Comparison of ENCODE assay signal across 19 cellular contexts in the genomic region with DNA sequence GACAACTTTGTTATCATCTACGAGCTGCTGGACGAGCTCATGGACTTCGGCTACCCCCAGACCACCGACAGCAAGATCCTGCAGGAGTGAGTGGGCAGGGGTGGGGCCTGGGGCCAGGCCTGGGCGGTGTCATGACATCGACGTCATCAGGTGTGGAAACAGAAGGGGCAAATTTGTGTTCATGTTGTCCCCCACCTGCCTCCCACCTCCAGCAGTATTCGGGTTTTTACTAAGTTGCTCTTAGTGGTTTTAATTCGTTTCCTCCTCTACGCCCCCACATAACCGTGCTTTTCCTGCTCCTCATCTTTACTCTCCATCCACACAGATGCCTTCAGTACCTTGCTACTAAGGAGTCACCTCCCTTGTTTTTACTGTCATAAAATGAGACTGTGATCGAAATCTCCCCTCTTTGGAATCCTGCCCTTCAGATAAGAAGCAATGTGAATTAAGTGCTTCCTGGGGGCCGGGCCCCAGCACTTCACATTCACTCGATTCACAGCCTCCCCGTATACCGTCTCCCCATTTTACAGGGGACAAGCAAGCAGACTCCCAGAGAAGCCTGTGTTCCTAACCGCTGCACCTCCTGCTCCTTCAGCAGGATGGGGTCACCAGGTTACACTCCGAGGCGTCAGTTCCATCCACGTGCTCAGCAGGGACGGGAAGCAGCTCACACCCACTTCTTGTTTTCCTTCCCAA. TPM values are rescaled to one million over a fixed set of nuclear protein-coding genes. Genes with fewer than 3 reads are reported as not detected.
A peak's percentile ranks its signal among the peaks of the same experiment; 100 is the strongest.
DNase-seq lines count a peak whose midpoint lies in the region; ATAC-seq and TF ChIP-seq lines count a peak whose summit lies in the region.
"Had no signal": no experiment of that assay in that cellular context is flagged by ENCODE, and none has a peak within 500 bp of the region (broad histone marks: within the 10 kb centered on the region; RNA-seq: fewer than 3 reads in every experiment).

No MANE protein-coding gene starts in this region.

- POLR2A ChIA-PET in OCI-LY7 (lab: Charles Lee): no interaction called here

- H3K36me3 ChIP-seq in sigmoid colon (peaks cover 20 to 85% (median 47%) of the 10 kb centered on the region in 4 donors), OCI-LY7 (ENCODE audit: insufficient read depth, low read length) (peaks cover 86% of the 10 kb centered on the region)

- no peak overlapping the region for H3K4me2 ChIP-seq in OCI-LY7 (ENCODE audit: low read length)
- H3K4me2 ChIP-seq: KMS-11 had no signal

- no peak overlapping the region for H3K4me3 Mint-ChIP-seq in T-helper 1 cell treated with Interleukin-12 subunit alpha and Interleukin-12 subunit beta and Interleukin-4 antibody, amounts not matched to agents 30 μg/mL and 1 μg/mL, for 36 hours
- H3K4me3 Mint-ChIP-seq in activated T-helper 2 cell treated with anti-CD3 and anti-CD28 coated beads, Interferon-gamma antibody, Interleukin-2, Interleukin-4, amounts not matched to agents 10 μg/mL and 5 μg/mL and 100 μg/mL, durations not matched to agents 14 hours and 24 hours and 36 hours (ENCODE audit: low read depth): no peak overlapping the region
- H3K4me3 Mint-ChIP-seq: endodermal cell had no signal

- H3K4me1 Mint-ChIP-seq in T-helper 1 cell treated with Interleukin-12 subunit alpha and Interleukin-12 subunit beta and Interleukin-4 antibody, amounts not matched to agents 30 μg/mL and 1 μg/mL, for 36 hours (ENCODE audit: low read depth): peaks cover 15% of the 10 kb centered on the region
- H3K4me1 Mint-ChIP-seq in activated T-helper 2 cell treated with anti-CD3 and anti-CD28 coated beads, Interferon-gamma antibody, Interleukin-2, Interleukin-4, amounts not matched to agents 10 μg/mL and 5 μg/mL and 100 μg/mL, durations not matched to agents 14 hours and 24 hours and 36 hours (ENCODE audit: low read depth): peaks cover 39% of the 10 kb centered on the region
- H3K4me1 Mint-ChIP-seq: endodermal cell had no signal

- no peak overlapping the region for H2AFZ ChIP-seq in OCI-LY7 (ENCODE audit: low read length)

- peaks cover 12% of the 10 kb centered on the region for H3K79me2 ChIP-seq in OCI-LY7 (ENCODE audit: insufficient read depth, low read depth, low read length)

- H3K27ac Mint-ChIP-seq in T-helper 1 cell treated with Interleukin-12 subunit alpha and Interleukin-12 subunit beta and Interleukin-4 antibody, amounts not matched to agents 30 μg/mL and 1 μg/mL, for 36 hours: peak overlapping the region; percentile 31
- H3K27ac Mint-ChIP-seq in activated T-helper 2 cell treated with anti-CD3 and anti-CD28 coated beads, Interferon-gamma antibody, Interleukin-2, Interleukin-4, amounts not matched to agents 10 μg/mL and 5 μg/mL and 100 μg/mL, durations not matched to agents 14 hours and 24 hours and 36 hours: peak overlapping the region; percentile 67
- H3K27ac Mint-ChIP-seq: endodermal cell had no signal

- no peak for DNase-seq in T-helper 1 cell
- DNase-seq in D341Med (ENCODE audit: low spot score): peak; percentile 9
- no peak for DNase-seq in activated T-helper 2 cell treated with anti-CD3 and anti-CD28 coated beads, Interferon-gamma antibody, Interleukin-2, Interleukin-4, amounts not matched to agents 10 μg/mL and 5 μg/mL and 100 μg/mL, durations not matched to agents 14 hours and 24 hours and 36 hours (ENCODE audit: low spot score)
- peak; percentile 43 for DNase-seq in sigmoid colon
- no peak for DNase-seq in OCI-LY7 (ENCODE audit: low spot score)
- no peak for DNase-seq in GM20000 (ENCODE audit: low spot score)
- DNase-seq: BE2C, endodermal cell, NCI-H2029, NCI-H446, occipital lobe, SHP77 had no signal

- peaks cover 65% of the 10 kb centered on the region for H3K36me3 Mint-ChIP-seq in T-helper 1 cell treated with Interleukin-12 subunit alpha and Interleukin-12 subunit beta and Interleukin-4 antibody, amounts not matched to agents 30 μg/mL and 1 μg/mL, for 36 hours (ENCODE audit: low read depth)
- peaks cover 80% of the 10 kb centered on the region for H3K36me3 Mint-ChIP-seq in activated T-helper 2 cell treated with anti-CD3 and anti-CD28 coated beads, Interferon-gamma antibody, Interleukin-2, Interleukin-4, amounts not matched to agents 10 μg/mL and 5 μg/mL and 100 μg/mL, durations not matched to agents 14 hours and 24 hours and 36 hours (ENCODE audit: low read depth)

- H3K27me3 ChIP-seq in sigmoid colon: no peaks in the 10 kb centered on the region
- H3K27me3 ChIP-seq: BE2C had no signal

- TF ChIP-seq CTCF in sigmoid colon (IDR thresholded peaks at IDR 0.05) (no peak), OCI-LY7 (conservative IDR thresholded peaks at IDR 0.05; ENCODE audit: low read length) (no peak), GM20000 (IDR thresholded peaks at IDR 0.05; ENCODE audit: extremely low read depth, missing control alignments) (no peak)

- BruUV-seq in OCI-LY7 (replicated peaks; lab: Mats Ljungman, UMichigan): no TSS peak

- intact Hi-C loops in activated T-helper 2 cell treated with anti-CD3 and anti-CD28 coated beads, Interferon-gamma antibody, Interleukin-2, Interleukin-4, amounts not matched to agents 10 μg/mL and 5 μg/mL and 100 μg/mL, durations not matched to agents 14 hours and 24 hours and 36 hours (cut with micrococcal nuclease): no loop called here
- intact Hi-C loops in sigmoid colon (cut with DNase I): no loop called here
- intact Hi-C loops in OCI-LY7 (cut with micrococcal nuclease; ENCODE audit: unreplicated experiment): no loop called here

- H3K27ac ChIP-seq in sigmoid colon: no peak overlapping the region
- no peak overlapping the region for H3K27ac ChIP-seq in OCI-LY7 (ENCODE audit: low read depth, low read length, poor library complexity, severe bottlenecking)
- H3K27ac ChIP-seq: 22Rv1, KMS-11 had no signal

- no peaks in the 10 kb centered on the region for H3K9me3 Mint-ChIP-seq in T-helper 1 cell treated with Interleukin-12 subunit alpha and Interleukin-12 subunit beta and Interleukin-4 antibody, amounts not matched to agents 30 μg/mL and 1 μg/mL, for 36 hours
- no peaks in the 10 kb centered on the region for H3K9me3 Mint-ChIP-seq in activated T-helper 2 cell treated with anti-CD3 and anti-CD28 coated beads, Interferon-gamma antibody, Interleukin-2, Interleukin-4, amounts not matched to agents 10 μg/mL and 5 μg/mL and 100 μg/mL, durations not matched to agents 14 hours and 24 hours and 36 hours
- H3K9me3 Mint-ChIP-seq: endodermal cell had no signal

- H3K27me3 Mint-ChIP-seq in T-helper 1 cell treated with Interleukin-12 subunit alpha and Interleukin-12 subunit beta and Interleukin-4 antibody, amounts not matched to agents 30 μg/mL and 1 μg/mL, for 36 hours (ENCODE audit: low read depth): no peaks in the 10 kb centered on the region
- H3K27me3 Mint-ChIP-seq in activated T-helper 2 cell treated with anti-CD3 and anti-CD28 coated beads, Interferon-gamma antibody, Interleukin-2, Interleukin-4, amounts not matched to agents 10 μg/mL and 5 μg/mL and 100 μg/mL, durations not matched to agents 14 hours and 24 hours and 36 hours (ENCODE audit: low read depth): no peaks in the 10 kb centered on the region

- WGBS in sigmoid colon, 2 donors: 83 to 91% methylated on average over 21 of the region's 21 CpGs

- no peaks in the 10 kb centered on the region for H4K20me1 ChIP-seq in OCI-LY7 (ENCODE audit: insufficient read depth, low read length)

- TF ChIP-seq POLR2A in sigmoid colon (IDR thresholded peaks at IDR 0.05): no peak

- no peak for ATAC-seq in HG03442 (IDR thresholded peaks at IDR 0.05; ENCODE audit: unreplicated experiment)
- ATAC-seq: right cardiac atrium had no signal

- H3K4me1 ChIP-seq in sigmoid colon (peaks cover 0 to 7% (median 2%) of the 10 kb centered on the region in 4 donors), OCI-LY7 (ENCODE audit: insufficient read depth, low read length, poor library complexity, severe bottlenecking) (no peaks in the 10 kb centered on the region)
- H3K4me1 ChIP-seq: BE2C had no signal

- H3K4me3 ChIP-seq in sigmoid colon (no peak overlapping the region), OCI-LY7 (ENCODE audit: low read depth, low read length, poor library complexity, severe bottlenecking) (no peak overlapping the region)

- CTCF ChIA-PET in OCI-LY7 (lab: Charles Lee; ENCODE audit: unreplicated experiment): no interaction called here

- no peak for TF ChIP-seq EP300 in sigmoid colon (IDR thresholded peaks at IDR 0.05)

- no peaks in the 10 kb centered on the region for H3K9me2 ChIP-seq in OCI-LY7 (ENCODE audit: insufficient read depth, low read length)

- no peaks in the 10 kb centered on the region for H3K9me3 ChIP-seq in sigmoid colon
- no peaks in the 10 kb centered on the region for H3K9me3 ChIP-seq in OCI-LY7 (ENCODE audit: low read length)
- H3K9me3 ChIP-seq: BE2C had no signal

RNA-seq across cellular contexts. Expression of a gene that starts 10.5 kb away (rescaled TPM):
- total RNA-seq in activated T-helper 2 cell treated with anti-CD3 and anti-CD28 coated beads, Interferon-gamma antibody, Interleukin-2, Interleukin-4, amounts not matched to agents 10 μg/mL and 5 μg/mL and 100 μg/mL, durations not matched to agents 14 hours and 24 hours and 36 hours: 106 and 120 TPM in 2 replicates
- total RNA-seq in sigmoid colon (10 to 100 TPM; 57.1 to 63.7 (median 60.8) TPM), OCI-LY7 (2022) (94.6 and 104 TPM in 2 replicates)
- polyA plus RNA-seq in sigmoid colon: 10 to 100 TPM; 18.7 to 37.8 (median 20.4) TPM
- 68.4 and 92.9 TPM in 2 replicates for total RNA-seq in OCI-LY7 (2014; rRNA removed; shearing (Covaris generic))

RNA-seq across cellular contexts. Expression of a gene that starts 23.0 kb away (rescaled TPM):
- total RNA-seq in activated T-helper 2 cell treated with anti-CD3 and anti-CD28 coated beads, Interferon-gamma antibody, Interleukin-2, Interleukin-4, amounts not matched to agents 10 μg/mL and 5 μg/mL and 100 μg/mL, durations not matched to agents 14 hours and 24 hours and 36 hours: 65.6 and 68.6 TPM in 2 replicates
- total RNA-seq in sigmoid colon (10 to 100 TPM; 86.9 to 97.7 (median 92.5) TPM), OCI-LY7 (2022) (64.5 and 65.7 TPM in 2 replicates)
- 100 to 1,000 TPM in 2 of 3 donors, 10 to 100 TPM in 1; 90.2 to 239 (median 156) TPM for polyA plus RNA-seq in sigmoid colon
- total RNA-seq in OCI-LY7 (2014; rRNA removed; shearing (Covaris generic)): 71.0 and 104 TPM in 2 replicates

RNA-seq across cellular contexts. Expression of a gene that starts 34.9 kb away (rescaled TPM):
- not detected in 2 replicates for total RNA-seq in activated T-helper 2 cell treated with anti-CD3 and anti-CD28 coated beads, Interferon-gamma antibody, Interleukin-2, Interleukin-4, amounts not matched to agents 10 μg/mL and 5 μg/mL and 100 μg/mL, durations not matched to agents 14 hours and 24 hours and 36 hours
- total RNA-seq in sigmoid colon (not detected), OCI-LY7 (2022) (not detected in 2 replicates)
- polyA plus RNA-seq in sigmoid colon: under 1 TPM in 1 of 3 donors, not detected in 2; 0.69 TPM
- total RNA-seq in OCI-LY7 (2014; rRNA removed; shearing (Covaris generic)): 5.4 TPM in 1 of 2 replicates, not detected in the other
- total RNA-seq: endodermal cell, lower leg skin, occipital lobe, right cardiac atrium, temporal lobe had no signal
- polyA plus RNA-seq: right cardiac atrium had no signal

Comparison
In these comparisons a context has a peak if more than half of its experiments do, and no peak if none do; other contexts are left out.
1. DNase-seq: peak in D341Med (single experiment) and sigmoid colon (single experiment); none in T-helper 1 cell (0 of 5), activated T-helper 2 cell treated with anti-CD3 and anti-CD28 coated beads, Interferon-gamma antibody, Interleukin-2, Interleukin-4, amounts not matched to agents 10 μg/mL and 5 μg/mL and 100 μg/mL, durations not matched to agents 14 hours and 24 hours and 36 hours (single experiment), OCI-LY7 (single experiment) and GM20000 (single experiment).